In genomic region chr20:25206063-25206403, GRCh38 we compare ENCODE assay signal across 1 cellular context.
TF ChIP-seq lines count a peak whose summit lies in the region.

No MANE protein-coding gene starts in this region.

TF ChIP-seq in WTC11, 78 proteins besides CTCF, POLR2A, EP300 and RAD21 (continued from another document):
- no peak for TF ChIP-seq CDX4 (CRISPR knock-in tag; IDR thresholded peaks at IDR 0.05; ENCODE audit: borderline replicate concordance)
- no peak for TF ChIP-seq SOX15 (CRISPR knock-in tag; IDR thresholded peaks at IDR 0.05)
- TF ChIP-seq AFF4 (CRISPR knock-in tag; IDR thresholded peaks at IDR 0.05; ENCODE audit: borderline replicate concordance), result no peak
- no peak for TF ChIP-seq FOXP4 (CRISPR knock-in tag; IDR thresholded peaks at IDR 0.05)
